Comparison of ENCODE assay signal across 1 cellular context in genomic region chr10:109994711-109995110, GRCh38.
TF ChIP-seq lines count a peak whose summit lies in the region.

No MANE protein-coding gene starts in this region.

TF ChIP-seq in H1, 55 proteins besides CTCF, POLR2A, EP300 and RAD21:
- TF ChIP-seq CREB1 (IDR thresholded peaks at IDR 0.05) (no peak), POU5F1 (IDR thresholded peaks at IDR 0.05; ENCODE audit: low read depth, low read length) (no peak), SUZ12 (IDR thresholded peaks at IDR 0.05; ENCODE audit: low read length) (no peak), JUND (IDR thresholded peaks at IDR 0.05; ENCODE audit: low read length) (no peak), RXRA (IDR thresholded peaks at IDR 0.05; ENCODE audit: insufficient read depth, low read depth, low read length) (no peak), SP4 (IDR thresholded peaks at IDR 0.05; ENCODE audit: low read length) (no peak), TBP (IDR thresholded peaks at IDR 0.05; ENCODE audit: low read depth, low read length) (no peak), RBBP5 (IDR thresholded peaks at IDR 0.05; ENCODE audit: borderline replicate concordance, low read depth, low read length) (no peak)
